Comparison of ENCODE assay signal across 20 cellular contexts in genomic region chr13:95533545-95534135, GRCh38. TPM values are rescaled to one million over a fixed set of nuclear protein-coding genes. Genes with fewer than 3 reads are reported as not detected.
DNase-seq lines count a peak whose midpoint lies in the region; ATAC-seq and TF ChIP-seq lines count a peak whose summit lies in the region.
"Had no signal": no experiment of that assay in that cellular context is flagged by ENCODE, and none has a peak within 500 bp of the region (broad histone marks: within the 10 kb centered on the region; RNA-seq: fewer than 3 reads in every experiment).

No MANE protein-coding gene starts in this region.

- no peaks in the 10 kb centered on the region for H3K79me2 ChIP-seq in trophoblast cell (ENCODE audit: control insufficient read depth, insufficient read depth, low read length, poor library complexity)

- CTCF ChIA-PET in Panc1 (lab: Charles Lee): no interaction called here

- H3K9me3 Mint-ChIP-seq in glutamatergic neuron (ENCODE audit: unreplicated experiment): no peaks in the 10 kb centered on the region
- H3K9me3 Mint-ChIP-seq: CD8-positive, alpha-beta memory T cell; central memory CD8-positive, alpha-beta T cell had no signal

- peak overlapping the region; percentile 4 for H2AFZ ChIP-seq in trophoblast cell (ENCODE audit: insufficient read depth, low read length, poor library complexity)

- H3K79me1 ChIP-seq in trophoblast cell (ENCODE audit: low read length): no peaks in the 10 kb centered on the region

- peak overlapping the region in 1 of 2 experiments; percentile 29; a peak in 2 of 4 replicates for H3K4me3 ChIP-seq in Panc1 (ENCODE audit: low read depth in 2 of 2, low read length in 2 of 2)
- no peak overlapping the region for H3K4me3 ChIP-seq in trophoblast cell (ENCODE audit: low read depth, low read length)
- H3K4me3 ChIP-seq: left lung, vagina had no signal

- POLR2A ChIA-PET in Panc1 (lab: Charles Lee): no interaction called here

- no peak overlapping the region for H3K18ac ChIP-seq in trophoblast cell (ENCODE audit: low read length)

- DNase-seq in Daoy (ENCODE audit: low read depth): peak; percentile 52
- DNase-seq in Panc1 (ENCODE audit: low read depth, low spot score): no peak
- peak; percentile 80 for DNase-seq in glutamatergic neuron
- peak; percentile 52 to 74 for DNase-seq in trophoblast cell
- no peak for DNase-seq in NOMO-1 treated with dmso at 0.1 percent for 144 hours (lab: John Stamatoyannopoulos, UW; ENCODE audit: unreplicated experiment)
- DNase-seq in iPS-NIHi7 (ENCODE audit: extremely low spot score): no peak
- no peak for DNase-seq in left ventricle myocardium superior
- DNase-seq in NCI-H524 (lab: John Stamatoyannopoulos, UW): no peak
- DNase-seq: activated CD4-positive, alpha-beta T cell treated with anti-CD3 and anti-CD28 coated beads, Interleukin-2, amount 50 U/mL, for 1 hour; anterior cingulate cortex; CD8-positive, alpha-beta memory T cell; hypothalamus; KG1; left lung; NCI-H1048; occipital lobe; RPMI8226; stimulated activated CD4-positive, alpha-beta T cell treated with anti-CD3 and anti-CD28 coated beads, Interleukin-2, amount 100 ng/mL, for 24 hours had no signal

- TF ChIP-seq CTCF in Panc1 (IDR thresholded peaks at IDR 0.05) (no peak), glutamatergic neuron (IDR thresholded peaks at IDR 0.05; ENCODE audit: partially characterized antibody, unreplicated experiment) (no peak)

- H4K8ac ChIP-seq in trophoblast cell (ENCODE audit: low read depth, low read length): no peak overlapping the region

- H3K36me3 Mint-ChIP-seq in glutamatergic neuron (ENCODE audit: unreplicated experiment): no peaks in the 10 kb centered on the region
- H3K36me3 Mint-ChIP-seq: CD8-positive, alpha-beta memory T cell had no signal

- H3K4me1 Mint-ChIP-seq in glutamatergic neuron (ENCODE audit: low read depth, unreplicated experiment): peaks cover 6% of the 10 kb centered on the region
- H3K4me1 Mint-ChIP-seq: CD8-positive, alpha-beta memory T cell; central memory CD8-positive, alpha-beta T cell had no signal

- no CpG with 5 or more reads among the region's 7 CpGs for WGBS in trophoblast cell (ENCODE audit: extremely low coverage, insufficient coverage, insufficient read length)

- H2BK5ac ChIP-seq in trophoblast cell (ENCODE audit: low read depth, low read length, poor library complexity): no peak overlapping the region

- H3K36me3 ChIP-seq in Panc1 (ENCODE audit: control insufficient read depth, insufficient read depth, low read length): no peaks in the 10 kb centered on the region
- H3K36me3 ChIP-seq in trophoblast cell (ENCODE audit: control insufficient read depth in 1 of 2, insufficient read depth in 2 of 2, low read length in 2 of 2): no peaks in the 10 kb centered on the region
- H3K36me3 ChIP-seq: left lung, vagina had no signal

- no peak overlapping the region for H4K12ac ChIP-seq in trophoblast cell (ENCODE audit: low read depth, low read length)

- no peak overlapping the region for H3K23ac ChIP-seq in trophoblast cell (ENCODE audit: low read length)

- H2AK5ac ChIP-seq in trophoblast cell (ENCODE audit: low read length): no peak overlapping the region

- H3K27me3 Mint-ChIP-seq in glutamatergic neuron (ENCODE audit: unreplicated experiment): no peaks in the 10 kb centered on the region

- in situ Hi-C loops in Panc1 (cut with HindIII; ENCODE audit: low pct_unique_long_range_greater_than_20kb, low sequenced_read_pairs): no loop called here

- no TSS peak for BruUV-seq in Panc1 (replicated peaks; lab: Mats Ljungman, UMichigan)

- intact Hi-C loops in Panc1 (cut with micrococcal nuclease; ENCODE audit: unreplicated experiment) (loop anchor here (10.0 kb wide), 1 partner anchor 301 kb away; no protein-coding TSS in a partner anchor), left ventricle myocardium superior (cut with micrococcal nuclease) (loop anchor here (10.0 kb wide), 1 partner anchor 301 kb away; no protein-coding TSS in a partner anchor)

- peak overlapping the region; percentile 9 for H2BK12ac ChIP-seq in trophoblast cell (ENCODE audit: low read length)

- H3K4ac ChIP-seq in trophoblast cell (ENCODE audit: low read depth, low read length): no peak overlapping the region

- H3K4me3 Mint-ChIP-seq in glutamatergic neuron (ENCODE audit: unreplicated experiment): no peak overlapping the region
- H3K4me3 Mint-ChIP-seq: CD8-positive, alpha-beta memory T cell; central memory CD8-positive, alpha-beta T cell had no signal

- H3K27me3 ChIP-seq in Panc1 (ENCODE audit: control insufficient read depth, insufficient read depth, low read length) (no peaks in the 10 kb centered on the region), trophoblast cell (ENCODE audit: insufficient read depth, low read length) (no peaks in the 10 kb centered on the region)
- H3K27me3 ChIP-seq: left lung, vagina had no signal

- H2BK120ac ChIP-seq in trophoblast cell (ENCODE audit: insufficient read depth, low read length, poor library complexity): no peak overlapping the region

- ATAC-seq in Panc1: peak; percentile 41; the same call in 1 of the 2 replicates
- ATAC-seq in left ventricle myocardium superior: no peak
- ATAC-seq: left lung had no signal

- no peak overlapping the region for H4K91ac ChIP-seq in trophoblast cell (ENCODE audit: low read depth, low read length)

- H3K4me1 ChIP-seq in Panc1 (ENCODE audit: control insufficient read depth, insufficient read depth, low read length) (peaks cover 37% of the 10 kb centered on the region), trophoblast cell (ENCODE audit: control insufficient read depth in 1 of 2, insufficient read depth in 2 of 2, low read length in 2 of 2) (peaks cover 2 to 3% of the 10 kb centered on the region in 2 experiments)
- H3K4me1 ChIP-seq: left lung, vagina had no signal

- H3K27ac Mint-ChIP-seq in glutamatergic neuron (ENCODE audit: unreplicated experiment): peak overlapping the region; percentile 6
- H3K27ac Mint-ChIP-seq: CD8-positive, alpha-beta memory T cell had no signal

- H3K4me2 ChIP-seq in trophoblast cell (ENCODE audit: low read length): no peak overlapping the region

- H3K14ac ChIP-seq in trophoblast cell (ENCODE audit: low read length): no peak overlapping the region

- H3K9me3 ChIP-seq in Panc1 (ENCODE audit: control insufficient read depth, insufficient read depth, low read depth, low read length): no peaks in the 10 kb centered on the region
- H3K9me3 ChIP-seq in trophoblast cell (ENCODE audit: insufficient read depth, low read depth, low read length): no peaks in the 10 kb centered on the region
- H3K9me3 ChIP-seq: left lung, vagina had no signal

- H3K9ac ChIP-seq in trophoblast cell (ENCODE audit: low read length): no peak overlapping the region

- H3K27ac ChIP-seq in Panc1 (ENCODE audit: low read length) (peak overlapping the region; percentile 75), trophoblast cell (ENCODE audit: low read depth, low read length) (no peak overlapping the region)
- H3K27ac ChIP-seq: left lung, vagina had no signal

RNA-seq across cellular contexts. Expression of gene CLDN10, which starts 18.9 kb away (rescaled TPM):
- total RNA-seq in Daoy (2014; rRNA removed; shearing (Covaris generic)): not detected in 2 replicates
- total RNA-seq in Panc1 (2021; ENCODE audit: unreplicated experiment): 10.5 TPM
- polyA plus RNA-seq in Panc1 (2012; ENCODE audit: insufficient read length): 9.5 TPM
- total RNA-seq in glutamatergic neuron (ENCODE audit: unreplicated experiment): 8.3 TPM
- 3.5 and 3.8 TPM in 2 replicates for polyA plus RNA-seq in trophoblast cell (2013)
- total RNA-seq in left ventricle myocardium superior: not detected
- total RNA-seq: CD8-positive, alpha-beta memory T cell; vagina had no signal
- polyA plus RNA-seq: CD8-positive, alpha-beta memory T cell had no signal

Comparison
In these comparisons a context has a peak if more than half of its experiments do, and no peak if none do; other contexts are left out.
1. DNase-seq: peak in Daoy (single experiment), glutamatergic neuron (single experiment) and trophoblast cell (2 of 2); none in Panc1 (single experiment), NOMO-1 treated with dmso at 0.1 percent for 144 hours (single experiment), iPS-NIHi7 (single experiment), left ventricle myocardium superior (single experiment) and NCI-H524 (0 of 2).